ENCODE assay signal across 18 cellular contexts in the genomic region with DNA sequence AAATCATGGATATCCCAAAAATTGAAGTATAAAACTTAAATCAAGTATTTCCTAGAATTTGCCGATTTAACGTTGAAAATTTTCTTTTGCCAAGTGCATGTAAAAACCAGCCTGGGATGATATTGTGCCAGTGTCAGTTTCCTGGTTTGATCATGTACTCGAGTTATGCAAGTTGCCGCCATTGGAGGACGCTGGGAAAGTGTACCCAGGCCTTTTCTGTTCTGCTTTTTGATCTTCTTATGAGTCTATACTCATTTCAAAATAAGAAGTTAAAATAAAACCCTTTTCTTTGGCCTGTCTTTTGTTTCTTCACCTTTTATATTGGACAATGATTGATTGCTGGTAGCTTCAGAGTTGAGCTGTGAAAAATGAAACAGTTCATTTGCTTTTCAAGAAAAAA.
DNase-seq lines count a peak whose midpoint lies in the region; ATAC-seq, FAIRE-seq and TF ChIP-seq lines count a peak whose summit lies in the region.
"Had no signal": no experiment of that assay in that cellular context is flagged by ENCODE, and none has a peak within 500 bp of the region (broad histone marks: within the 10 kb centered on the region; RNA-seq: fewer than 3 reads in every experiment).

No MANE protein-coding gene starts in this region.

- H3K36me3 ChIP-seq in esophagus muscularis mucosa, result no peaks in the 10 kb centered on the region
- H3K36me3 ChIP-seq: BLaER1, Peyer's patch had no signal

- H3K36me3 Mint-ChIP-seq in stimulated activated memory B cell treated with anti-CD40 and anti-IgM and Interleukin-4, amounts not matched to agents 10 μg/mL and 1 μg/mL and 100 μg/mL, for 72 hours, result no peaks in the 10 kb centered on the region

- TF ChIP-seq CTCF in esophagus muscularis mucosa (IDR thresholded peaks at IDR 0.05), result no peak

- H3K4me3 ChIP-seq in esophagus muscularis mucosa, result no peak overlapping the region
- H3K4me3 ChIP-seq: BLaER1, K562, Peyer's patch had no signal

- no peak overlapping the region for H3K27ac Mint-ChIP-seq in stimulated activated memory B cell treated with anti-CD40 and anti-IgM and Interleukin-4, amounts not matched to agents 10 μg/mL and 1 μg/mL and 100 μg/mL, for 72 hours
- H3K27ac Mint-ChIP-seq: H9 had no signal

- peak; percentile 66 for FAIRE-seq in GM19239 (lab: Jason Lieb, UNC)
- FAIRE-seq: D721Med, K562 had no signal

- 89% methylated on average over 5 of the region's 5 CpGs for WGBS in esophagus muscularis mucosa

- peaks cover 0 to 3% (median 1%) of the 10 kb centered on the region in 4 donors for H3K9me3 ChIP-seq in esophagus muscularis mucosa
- H3K9me3 ChIP-seq: Peyer's patch had no signal

- intact Hi-C loops in esophagus muscularis mucosa (cut with DNase I), result no loop called here

- no peak for TF ChIP-seq POLR2A in esophagus muscularis mucosa (IDR thresholded peaks at IDR 0.05; ENCODE audit: low read depth)

- DNase-seq in GM19239 (ENCODE audit: insufficient read length, low spot score), result no peak
- DNase-seq in MV-4-11 (lab: John Stamatoyannopoulos, UW), result peak; percentile 95
- DNase-seq in esophagus muscularis mucosa (ENCODE audit: extremely low spot score), result peak; percentile 10
- no peak for DNase-seq in epidermal melanocyte (ENCODE audit: insufficient read length, low spot score)
- no peak for DNase-seq in superior temporal gyrus (ENCODE audit: extremely low spot score)
- DNase-seq in central memory CD4-positive, alpha-beta T cell, result no peak
- DNase-seq: H9, NCI-H1417 treated with DMSO at 0.1 percent for 48 hours, NCI-H1930, NCI-H345, NCI-H524 treated with DMSO at 0.1 percent for 48 hours, Peyer's patch, SW 1271 had no signal

- H3K4me1 ChIP-seq in esophagus muscularis mucosa, result no peaks in the 10 kb centered on the region
- H3K4me1 ChIP-seq: BLaER1, Peyer's patch had no signal

- H3K9me3 Mint-ChIP-seq in stimulated activated memory B cell treated with anti-CD40 and anti-IgM and Interleukin-4, amounts not matched to agents 10 μg/mL and 1 μg/mL and 100 μg/mL, for 72 hours, result peaks cover 7% of the 10 kb centered on the region

- ATAC-seq in stimulated activated memory B cell treated with anti-CD40 and anti-IgM and Interleukin-4, amounts not matched to agents 10 μg/mL and 1 μg/mL and 100 μg/mL, for 72 hours, result peak; percentile 68
- no peak for ATAC-seq in HG02884 (IDR thresholded peaks at IDR 0.05; ENCODE audit: unreplicated experiment)
- ATAC-seq: K562 had no signal

- no peak overlapping the region for H3K27ac ChIP-seq in esophagus muscularis mucosa (replicated peaks in 1 of 4)
- H3K27ac ChIP-seq: BLaER1, Peyer's patch had no signal

- H3K4me1 Mint-ChIP-seq in stimulated activated memory B cell treated with anti-CD40 and anti-IgM and Interleukin-4, amounts not matched to agents 10 μg/mL and 1 μg/mL and 100 μg/mL, for 72 hours, result peaks cover 17% of the 10 kb centered on the region

- H3K4me3 Mint-ChIP-seq in stimulated activated memory B cell treated with anti-CD40 and anti-IgM and Interleukin-4, amounts not matched to agents 10 μg/mL and 1 μg/mL and 100 μg/mL, for 72 hours, result no peak overlapping the region
- H3K4me3 Mint-ChIP-seq: H9 had no signal

- H3K27me3 Mint-ChIP-seq in stimulated activated memory B cell treated with anti-CD40 and anti-IgM and Interleukin-4, amounts not matched to agents 10 μg/mL and 1 μg/mL and 100 μg/mL, for 72 hours, result peaks cover 31% of the 10 kb centered on the region

- no peak for TF ChIP-seq EP300 in esophagus muscularis mucosa (IDR thresholded peaks at IDR 0.05)

- H3K27me3 ChIP-seq in esophagus muscularis mucosa, result no peaks in the 10 kb centered on the region
- H3K27me3 ChIP-seq: BLaER1, Peyer's patch had no signal

Comparison
In these comparisons a context has a peak if more than half of its experiments do, and no peak if none do; other contexts are left out.
1. DNase-seq: peak in MV-4-11 (single experiment) and esophagus muscularis mucosa (single experiment); none in GM19239 (single experiment), epidermal melanocyte (single experiment), superior temporal gyrus (single experiment) and central memory CD4-positive, alpha-beta T cell (single experiment).